In the genomic region with DNA sequence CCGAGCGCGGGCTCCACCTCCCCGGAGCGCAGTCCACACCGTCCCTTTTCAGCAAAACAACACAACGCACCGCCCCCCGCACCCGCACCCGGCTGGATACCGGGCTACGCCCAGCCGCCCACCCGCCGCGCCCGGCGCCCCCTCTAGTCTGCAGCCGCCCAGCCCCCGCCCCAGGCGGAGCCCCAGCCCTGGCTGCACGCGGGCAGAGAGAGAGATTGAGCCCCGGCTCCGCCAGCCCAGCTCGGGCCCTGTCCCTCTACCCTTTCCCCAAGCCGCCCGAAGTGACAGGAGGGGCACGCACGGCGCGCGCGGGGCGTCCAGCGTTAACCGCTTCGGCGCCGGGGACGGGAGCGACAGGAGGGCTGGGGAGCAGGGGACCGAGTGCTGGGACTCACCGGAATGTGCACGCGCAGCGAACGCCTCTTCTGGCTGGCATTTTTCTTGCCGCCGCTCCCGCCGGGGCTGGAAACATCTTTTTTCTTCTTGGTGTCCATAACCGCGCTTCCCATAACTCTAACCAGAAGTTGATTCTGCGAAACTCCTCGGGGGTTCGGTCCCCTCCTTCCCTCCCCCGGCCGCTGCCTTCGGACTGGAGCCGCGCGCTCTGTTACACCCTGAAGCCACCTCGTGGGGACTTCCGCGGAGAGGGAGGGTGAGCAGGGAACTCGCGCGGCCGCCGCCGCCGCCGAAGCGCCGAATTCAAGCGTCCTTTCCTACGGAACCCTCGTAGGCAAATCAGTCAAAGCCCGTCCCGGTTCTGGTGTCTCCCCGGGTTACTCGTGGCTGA, we compare ENCODE assay signal across 8 cellular contexts. TPM values are rescaled to one million over a fixed set of nuclear protein-coding genes. Genes with fewer than 3 reads are reported as not detected.
DNase-seq lines count a peak whose midpoint lies in the region; ATAC-seq and TF ChIP-seq lines count a peak whose summit lies in the region.

No MANE protein-coding gene starts in this region.

- TF ChIP-seq CTCF in liver (IDR thresholded peaks at IDR 0.05; ENCODE audit: low read depth, low read length, missing input control), result no peak

- H3K9ac ChIP-seq in liver (ENCODE audit: low read depth in 1 of 2, low read length in 2 of 2), result peak overlapping the region; percentile 86 to 99

- H3K4me3 ChIP-seq in liver (ENCODE audit: low read depth in 1 of 3, low read length in 3 of 3), result peak overlapping the region; percentile 79 to 94 (median 85)

- H3K27me3 ChIP-seq in liver (ENCODE audit: control insufficient read depth in 4 of 4, insufficient read depth in 4 of 4, low read length in 3 of 4), result no peaks in the 10 kb centered on the region

- H3K27ac ChIP-seq in liver (ENCODE audit: low read depth in 1 of 2, low read length in 2 of 2), result peak overlapping the region; percentile 98 to 99

- peaks cover 19% of the 10 kb centered on the region for H3K4me1 Mint-ChIP-seq in activated CD4-positive, alpha-beta T cell treated with anti-CD3 and anti-CD28 coated beads for 36 hours

- intact Hi-C loops in activated CD4-positive, alpha-beta T cell treated with anti-CD3 and anti-CD28 coated beads for 36 hours (cut with DNase I, micrococcal nuclease), result loop anchor here (1.0 to 10.0 kb wide), 14 partner anchors 25 to 588 kb away; a partner anchor contains a TSS

- H3K9me3 Mint-ChIP-seq in activated CD4-positive, alpha-beta T cell treated with anti-CD3 and anti-CD28 coated beads for 36 hours (ENCODE audit: low read depth), result no peaks in the 10 kb centered on the region

- H3K9me3 ChIP-seq in liver (ENCODE audit: control insufficient read depth in 4 of 4, low read length in 3 of 4), result no peaks in the 10 kb centered on the region

- WGBS in liver, result under 1% methylated on average over 84 of the region's 84 CpGs

- H3K4me3 Mint-ChIP-seq in activated CD4-positive, alpha-beta T cell treated with anti-CD3 and anti-CD28 coated beads for 36 hours, result peak overlapping the region; percentile 87

- ATAC-seq in activated CD4-positive, alpha-beta T cell treated with anti-CD3 and anti-CD28 coated beads for 36 hours, result peak; percentile 64
- ATAC-seq in GM21717 (IDR thresholded peaks at IDR 0.05; ENCODE audit: unreplicated experiment), result no peak

- no peaks in the 10 kb centered on the region for H3K27me3 Mint-ChIP-seq in activated CD4-positive, alpha-beta T cell treated with anti-CD3 and anti-CD28 coated beads for 36 hours

- CTCF ChIA-PET in activated CD4-positive, alpha-beta T cell treated with anti-CD3 and anti-CD28 coated beads for 36 hours (lab: Charles Lee), result interaction anchor here (0.6 to 1.8 kb wide), 6 partner anchors 29 to 243 kb away, joined by 3 to 8 read pairs (median 4); no protein-coding TSS in a partner anchor

- no peak for TF ChIP-seq RAD21 in liver (IDR thresholded peaks at IDR 0.05)

- POLR2A ChIA-PET in activated CD4-positive, alpha-beta T cell treated with anti-CD3 and anti-CD28 coated beads for 36 hours (lab: Charles Lee), result interaction anchor here (0.6 kb wide), 2 partner anchors 93 to 547 kb away, joined by 3 read pairs; no protein-coding TSS in a partner anchor

- DNase-seq in NCI-H1417 (lab: John Stamatoyannopoulos, UW) (peak; percentile 76 to 82 (median 82)), NCI-H1417 treated with DMSO at 0.1 percent for 48 hours (lab: John Stamatoyannopoulos, UW) (no peak), NCI-H1092 treated with DMSO at 0.1 percent for 48 hours (lab: John Stamatoyannopoulos, UW) (peak; percentile 72), cerebellum (ENCODE audit: low spot score) (peak; percentile 58)
- DNase-seq in activated CD4-positive, alpha-beta T cell treated with anti-CD3 and anti-CD28 coated beads for 36 hours, result peak; percentile 84
- DNase-seq in stimulated activated CD4-positive, alpha-beta T cell treated with anti-CD3 and anti-CD28 coated beads, Interleukin-2, amount 100 ng/mL, for 48 hours, result peak; percentile 55 to 56

- no peaks in the 10 kb centered on the region for H3K36me3 Mint-ChIP-seq in activated CD4-positive, alpha-beta T cell treated with anti-CD3 and anti-CD28 coated beads for 36 hours (ENCODE audit: low read depth)

- H3K27ac Mint-ChIP-seq in activated CD4-positive, alpha-beta T cell treated with anti-CD3 and anti-CD28 coated beads for 36 hours, result peak overlapping the region; percentile 82

- peaks cover 14 to 42% (median 25%) of the 10 kb centered on the region in 4 donors for H3K4me1 ChIP-seq in liver (ENCODE audit: control insufficient read depth in 4 of 4, insufficient read depth in 4 of 4, low read length in 3 of 4)

- H3K36me3 ChIP-seq in liver (ENCODE audit: control insufficient read depth in 4 of 4, insufficient read depth in 3 of 4, low read depth in 1 of 4, low read length in 3 of 4), result no peaks in the 10 kb centered on the region

TF ChIP-seq in liver, 16 proteins besides CTCF, POLR2A, EP300 and RAD21:
- TF ChIP-seq YY1 (IDR thresholded peaks at IDR 0.05), result peak; percentile 24
- no peak for TF ChIP-seq JUND (IDR thresholded peaks at IDR 0.05)
- TF ChIP-seq, protein P1, sequence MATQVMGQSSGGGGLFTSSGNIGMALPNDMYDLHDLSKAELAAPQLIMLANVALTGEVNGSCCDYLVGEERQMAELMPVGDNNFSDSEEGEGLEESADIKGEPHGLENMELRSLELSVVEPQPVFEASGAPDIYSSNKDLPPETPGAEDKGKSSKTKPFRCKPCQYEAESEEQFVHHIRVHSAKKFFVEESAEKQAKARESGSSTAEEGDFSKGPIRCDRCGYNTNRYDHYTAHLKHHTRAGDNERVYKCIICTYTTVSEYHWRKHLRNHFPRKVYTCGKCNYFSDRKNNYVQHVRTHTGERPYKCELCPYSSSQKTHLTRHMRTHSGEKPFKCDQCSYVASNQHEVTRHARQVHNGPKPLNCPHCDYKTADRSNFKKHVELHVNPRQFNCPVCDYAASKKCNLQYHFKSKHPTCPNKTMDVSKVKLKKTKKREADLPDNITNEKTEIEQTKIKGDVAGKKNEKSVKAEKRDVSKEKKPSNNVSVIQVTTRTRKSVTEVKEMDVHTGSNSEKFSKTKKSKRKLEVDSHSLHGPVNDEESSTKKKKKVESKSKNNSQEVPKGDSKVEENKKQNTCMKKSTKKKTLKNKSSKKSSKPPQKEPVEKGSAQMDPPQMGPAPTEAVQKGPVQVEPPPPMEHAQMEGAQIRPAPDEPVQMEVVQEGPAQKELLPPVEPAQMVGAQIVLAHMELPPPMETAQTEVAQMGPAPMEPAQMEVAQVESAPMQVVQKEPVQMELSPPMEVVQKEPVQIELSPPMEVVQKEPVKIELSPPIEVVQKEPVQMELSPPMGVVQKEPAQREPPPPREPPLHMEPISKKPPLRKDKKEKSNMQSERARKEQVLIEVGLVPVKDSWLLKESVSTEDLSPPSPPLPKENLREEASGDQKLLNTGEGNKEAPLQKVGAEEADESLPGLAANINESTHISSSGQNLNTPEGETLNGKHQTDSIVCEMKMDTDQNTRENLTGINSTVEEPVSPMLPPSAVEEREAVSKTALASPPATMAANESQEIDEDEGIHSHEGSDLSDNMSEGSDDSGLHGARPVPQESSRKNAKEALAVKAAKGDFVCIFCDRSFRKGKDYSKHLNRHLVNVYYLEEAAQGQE (IDR thresholded peaks at IDR 0.05), result peak; percentile 5
- TF ChIP-seq, protein P2, sequence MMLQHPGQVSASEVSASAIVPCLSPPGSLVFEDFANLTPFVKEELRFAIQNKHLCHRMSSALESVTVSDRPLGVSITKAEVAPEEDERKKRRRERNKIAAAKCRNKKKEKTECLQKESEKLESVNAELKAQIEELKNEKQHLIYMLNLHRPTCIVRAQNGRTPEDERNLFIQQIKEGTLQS (IDR thresholded peaks at IDR 0.05), result no peak

RNA-seq across cellular contexts. Expression of a gene that starts 0.6 kb away (rescaled TPM):
- total RNA-seq in activated CD4-positive, alpha-beta T cell treated with anti-CD3 and anti-CD28 coated beads for 36 hours, result 10 to 100 TPM; 19.6 to 21.5 TPM
- total RNA-seq in cerebellum (29.1 TPM), liver (10 to 100 TPM in 1 of 2 donors, 1 to 10 TPM in 1; 3.6 to 25.1 TPM)
- polyA plus RNA-seq in liver, result 10 to 100 TPM; 11.5 to 22.2 TPM
